In the genomic region with DNA sequence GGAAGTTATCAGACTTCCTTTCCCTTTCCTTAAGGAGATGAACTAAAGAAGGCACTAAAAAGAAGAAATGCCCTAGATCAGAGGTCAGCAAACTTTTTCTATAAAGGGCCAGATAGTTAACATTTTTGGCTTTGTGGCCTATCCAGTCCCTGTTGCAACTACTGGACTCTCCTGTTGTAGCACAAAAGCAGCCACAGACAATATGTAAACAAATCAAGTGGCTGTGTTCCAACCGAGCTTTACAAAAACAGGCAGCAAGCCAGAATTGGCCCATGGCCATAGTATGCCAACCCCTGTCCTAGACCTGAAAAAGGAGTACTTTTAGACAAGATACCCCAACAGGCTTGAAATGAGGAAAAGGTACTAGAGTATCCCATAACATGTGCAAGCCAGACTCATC, we compare ENCODE assay signal across 20 cellular contexts. TPM values are rescaled to one million over a fixed set of nuclear protein-coding genes. Genes with fewer than 3 reads are reported as not detected.
DNase-seq lines count a peak whose midpoint lies in the region; ATAC-seq and TF ChIP-seq lines count a peak whose summit lies in the region.
"Had no signal": no experiment of that assay in that cellular context is flagged by ENCODE, and none has a peak within 500 bp of the region (broad histone marks: within the 10 kb centered on the region; RNA-seq: fewer than 3 reads in every experiment).

No MANE protein-coding gene starts in this region.

- TF ChIP-seq CTCF in left lung (IDR thresholded peaks at IDR 0.05) (no peak), dorsolateral prefrontal cortex (IDR thresholded peaks at IDR 0.05 in 54 of 56, conservative IDR thresholded peaks at IDR 0.05 in 2 of 56; ENCODE audit: low read depth in 1 of 56, partially characterized antibody in 56 of 56) (no peak)
- TF ChIP-seq CTCF in activated CD8-positive, alpha-beta T cell treated with anti-CD3 and anti-CD28 coated beads for 36 hours (IDR thresholded peaks at IDR 0.05), result no peak

- H3K27ac ChIP-seq in left lung (no peak overlapping the region), dorsolateral prefrontal cortex (no peak overlapping the region)

- H3K4me1 ChIP-seq in adipocyte (ENCODE audit: control insufficient read depth, insufficient read depth, low read length), result peaks cover 5% of the 10 kb centered on the region
- peaks cover 0 to 10% of the 10 kb centered on the region in 2 donors for H3K4me1 ChIP-seq in left lung

- H3K9me3 Mint-ChIP-seq in activated CD8-positive, alpha-beta T cell treated with anti-CD3 and anti-CD28 coated beads for 36 hours, result no peaks in the 10 kb centered on the region
- H3K9me3 Mint-ChIP-seq: CD8-positive, alpha-beta T cell; T-helper 2 cell treated with Interferon-gamma antibody and Interleukin-4, amounts not matched to agents 5 μg/mL and 100 μg/mL, for 36 hours had no signal

- H3K4me3 ChIP-seq in adipocyte (ENCODE audit: low read length) (no peak overlapping the region), left lung (no peak overlapping the region), dorsolateral prefrontal cortex (no peak overlapping the region)
- H3K4me3 ChIP-seq: adrenal gland, GM12878, K562 had no signal

- no peak overlapping the region for H3K9ac ChIP-seq in adipocyte (ENCODE audit: low read length)

- DNase-seq in DMS153 (lab: John Stamatoyannopoulos, UW) (peak; percentile 8), NCI-H1092 treated with DMSO at 0.1 percent for 48 hours (lab: John Stamatoyannopoulos, UW) (peak; percentile 53), adipocyte (ENCODE audit: low read depth) (peak; percentile 67), left lung (no peak), dorsolateral prefrontal cortex (no peak), RPMI8226 (no peak), COLO829 (ENCODE audit: low spot score) (no peak)
- DNase-seq in activated CD8-positive, alpha-beta T cell treated with anti-CD3 and anti-CD28 coated beads for 36 hours, result no peak
- DNase-seq: CD8-positive, alpha-beta T cell; cerebellar nuclear complex; foreskin melanocyte; GDM1; NCI-H1048; NCI-H524; stimulated activated CD4-positive, alpha-beta T cell treated with anti-CD3 and anti-CD28 coated beads, Interleukin-2, amount 100 ng/mL, for 48 hours had no signal

- intact Hi-C loops in left lung (cut with DNase I) (loop anchor here in 1 of 2 donors (5.0 kb wide), 1 partner anchor 92 kb away; no protein-coding TSS in a partner anchor), dorsolateral prefrontal cortex (cut with DNase I) (loop anchor here in 1 of 2 donors (10.0 kb wide), 1 partner anchor 265 kb away; a partner anchor contains a TSS)
- intact Hi-C loops in activated CD8-positive, alpha-beta T cell treated with anti-CD3 and anti-CD28 coated beads for 36 hours (cut with micrococcal nuclease), result no loop called here

- peak; percentile 34 for ATAC-seq in left lung
- no peak for ATAC-seq in activated CD8-positive, alpha-beta T cell treated with anti-CD3 and anti-CD28 coated beads for 36 hours
- ATAC-seq: activated CD4-positive, CD25-positive, alpha-beta regulatory T cell treated with anti-CD3 and anti-CD28 coated beads, Interleukin-2, amount 50 U/mL, for 24 hours; CD8-positive, alpha-beta T cell; GM12878; K562 had no signal

- H3K36me3 ChIP-seq in adipocyte (ENCODE audit: control insufficient read depth, insufficient read depth, low read length, severe bottlenecking), result peaks cover 30% of the 10 kb centered on the region
- peaks cover 0 to 69% of the 10 kb centered on the region in 2 donors for H3K36me3 ChIP-seq in left lung

- no peaks in the 10 kb centered on the region for H3K4me1 Mint-ChIP-seq in activated CD8-positive, alpha-beta T cell treated with anti-CD3 and anti-CD28 coated beads for 36 hours (ENCODE audit: low read depth)

- no peaks in the 10 kb centered on the region for H3K27me3 Mint-ChIP-seq in activated CD8-positive, alpha-beta T cell treated with anti-CD3 and anti-CD28 coated beads for 36 hours

- CTCF ChIA-PET in activated CD8-positive, alpha-beta T cell treated with anti-CD3 and anti-CD28 coated beads for 36 hours (lab: Charles Lee), result interaction anchor here (0.7 to 2.4 kb wide), 4 partner anchors 28 to 170 kb away, joined by 3 to 9 read pairs (median 3); no protein-coding TSS in a partner anchor

- POLR2A ChIA-PET in activated CD8-positive, alpha-beta T cell treated with anti-CD3 and anti-CD28 coated beads for 36 hours (lab: Charles Lee), result interaction anchor here (1.6 kb wide), 1 partner anchor 105 kb away, joined by 3 read pairs; no protein-coding TSS in a partner anchor

- no peaks in the 10 kb centered on the region for H3K9me3 ChIP-seq in adipocyte (ENCODE audit: control insufficient read depth, low read length)
- no peaks in the 10 kb centered on the region for H3K9me3 ChIP-seq in left lung
- H3K9me3 ChIP-seq: adrenal gland had no signal

- H3K4me3 Mint-ChIP-seq in activated CD8-positive, alpha-beta T cell treated with anti-CD3 and anti-CD28 coated beads for 36 hours, result no peak overlapping the region
- H3K4me3 Mint-ChIP-seq: CD8-positive, alpha-beta T cell; T-helper 2 cell treated with Interferon-gamma antibody and Interleukin-4, amounts not matched to agents 5 μg/mL and 100 μg/mL, for 36 hours had no signal

- peaks cover 20% of the 10 kb centered on the region for H3K36me3 Mint-ChIP-seq in activated CD8-positive, alpha-beta T cell treated with anti-CD3 and anti-CD28 coated beads for 36 hours (ENCODE audit: low read depth)

- no peaks in the 10 kb centered on the region for H3K27me3 ChIP-seq in adipocyte (replicated peaks; ENCODE audit: control insufficient read depth, insufficient read depth, low read length)
- no peaks in the 10 kb centered on the region for H3K27me3 ChIP-seq in left lung
- no peaks in the 10 kb centered on the region for H3K27me3 ChIP-seq in dorsolateral prefrontal cortex
- H3K27me3 ChIP-seq: adrenal gland had no signal

- no peak overlapping the region for H3K27ac Mint-ChIP-seq in activated CD8-positive, alpha-beta T cell treated with anti-CD3 and anti-CD28 coated beads for 36 hours
- H3K27ac Mint-ChIP-seq: CD8-positive, alpha-beta T cell; T-helper 2 cell treated with Interferon-gamma antibody and Interleukin-4, amounts not matched to agents 5 μg/mL and 100 μg/mL, for 36 hours had no signal

RNA-seq across cellular contexts. Expression of a gene that starts 10.9 kb away (rescaled TPM):
- 10 to 100 TPM; 14.0 to 16.4 TPM for total RNA-seq in left lung
- total RNA-seq in dorsolateral prefrontal cortex, result 10 to 100 TPM in 62 of 120 experiments, 1 to 10 TPM in 58; 5.8 to 16.8 (median 10.2) TPM
- total RNA-seq in activated CD8-positive, alpha-beta T cell treated with anti-CD3 and anti-CD28 coated beads for 36 hours, result 10 to 100 TPM; 22.4 to 26.3 TPM

RNA-seq across cellular contexts. Expression of a gene that starts 20.2 kb away (rescaled TPM):
- total RNA-seq in left lung (1 to 10 TPM; 3.8 to 4.4 TPM), dorsolateral prefrontal cortex (1 to 10 TPM in 28 of 120 experiments, under 1 TPM in 59, not detected in 33; 0.17 to 4.5 (median 0.71) TPM)
- 1 to 10 TPM; 1.1 to 1.6 TPM for total RNA-seq in activated CD8-positive, alpha-beta T cell treated with anti-CD3 and anti-CD28 coated beads for 36 hours

RNA-seq across cellular contexts. Expression of a gene that starts 27.1 kb away (rescaled TPM):
- 10 to 100 TPM; 59.0 to 68.2 TPM for total RNA-seq in left lung
- total RNA-seq in dorsolateral prefrontal cortex, result 10 to 100 TPM; 30.8 to 60.2 (median 41.8) TPM
- total RNA-seq in activated CD8-positive, alpha-beta T cell treated with anti-CD3 and anti-CD28 coated beads for 36 hours, result 10 to 100 TPM; 38.6 to 38.7 TPM

RNA-seq across cellular contexts. Expression of a gene that starts 28.4 kb away (rescaled TPM):
- total RNA-seq in left lung (10 to 100 TPM; 84.6 to 85.4 TPM), dorsolateral prefrontal cortex (100 to 1,000 TPM; 151 to 274 (median 213) TPM)
- 10 to 100 TPM; 63.8 to 67.8 TPM for total RNA-seq in activated CD8-positive, alpha-beta T cell treated with anti-CD3 and anti-CD28 coated beads for 36 hours

RNA-seq across cellular contexts. Expression of a gene that starts 56.9 kb away (rescaled TPM):
- 10 to 100 TPM; 28.5 to 40.8 TPM for total RNA-seq in left lung
- 10 to 100 TPM; 32.2 to 63.9 (median 46.1) TPM for total RNA-seq in dorsolateral prefrontal cortex
- 10 to 100 TPM; 31.3 to 33.3 TPM for total RNA-seq in activated CD8-positive, alpha-beta T cell treated with anti-CD3 and anti-CD28 coated beads for 36 hours

Comparison
In these comparisons a context has a peak if more than half of its experiments do, and no peak if none do; other contexts are left out.
1. DNase-seq: peak in DMS153 (single experiment), NCI-H1092 treated with DMSO at 0.1 percent for 48 hours (single experiment) and adipocyte (single experiment); none in left lung (0 of 2), dorsolateral prefrontal cortex (0 of 10), activated CD8-positive, alpha-beta T cell treated with anti-CD3 and anti-CD28 coated beads for 36 hours (single experiment), RPMI8226 (single experiment) and COLO829 (single experiment).